19 cellular contexts compared by ENCODE assay signal in genomic region chr1:193707271-193708015, GRCh38.
DNase-seq lines count a peak whose midpoint lies in the region; ATAC-seq, FAIRE-seq and TF ChIP-seq lines count a peak whose summit lies in the region.
"Had no signal": no experiment of that assay in that cellular context is flagged by ENCODE, and none has a peak within 500 bp of the region (broad histone marks: within the 10 kb centered on the region; RNA-seq: fewer than 3 reads in every experiment).

No MANE protein-coding gene starts in this region.

- H2AFZ ChIP-seq in astrocyte (ENCODE audit: low read depth, low read length) (no peak overlapping the region), keratinocyte (ENCODE audit: control insufficient read depth, low read length) (no peak overlapping the region)

- no peaks in the 10 kb centered on the region for H3K79me2 ChIP-seq in astrocyte (ENCODE audit: insufficient read depth, low read length)
- H3K79me2 ChIP-seq in keratinocyte (ENCODE audit: control insufficient read depth, insufficient read depth, low read length), result no peaks in the 10 kb centered on the region

- peaks cover 7% of the 10 kb centered on the region for H3K4me1 Mint-ChIP-seq in astrocyte (ENCODE audit: low read depth, unreplicated experiment)
- H3K4me1 Mint-ChIP-seq: memory B cell had no signal

- H3K4me2 ChIP-seq in astrocyte (ENCODE audit: low read length) (peak overlapping the region; percentile 16), keratinocyte (ENCODE audit: control insufficient read depth, extremely low read depth, insufficient read depth, low read depth, low read length) (peak overlapping the region; percentile 51)
- H3K4me2 ChIP-seq: BLaER1 treated with 17β-estradiol and CSF1 and Interleukin-3, amounts not matched to agents 10 nM and 100 nM had no signal

- H3K27me3 Mint-ChIP-seq in astrocyte (ENCODE audit: low read depth, unreplicated experiment), result no peaks in the 10 kb centered on the region
- H3K27me3 Mint-ChIP-seq: activated CD4-positive, alpha-beta T cell treated with anti-CD3 and anti-CD28 coated beads, Interleukin-2, amount 10 ng/mL, durations not matched to agents 7 days and 5 days; brain had no signal

- H3K36me3 Mint-ChIP-seq in astrocyte (ENCODE audit: low read depth, unreplicated experiment), result no peaks in the 10 kb centered on the region
- H3K36me3 Mint-ChIP-seq: brain, memory B cell had no signal

- H3K27me3 ChIP-seq in astrocyte (ENCODE audit: insufficient read depth, low read length), result no peaks in the 10 kb centered on the region
- no peaks in the 10 kb centered on the region for H3K27me3 ChIP-seq in keratinocyte (ENCODE audit: control insufficient read depth, extremely low read depth, insufficient read depth, low read length)
- H3K27me3 ChIP-seq: BLaER1 treated with 17β-estradiol and CSF1 and Interleukin-3, amounts not matched to agents 10 nM and 100 nM had no signal

- H3K9me1 ChIP-seq in keratinocyte (ENCODE audit: control insufficient read depth, extremely low read depth, insufficient read depth, low read length), result no peaks in the 10 kb centered on the region

- H3K4me3 Mint-ChIP-seq in astrocyte (ENCODE audit: unreplicated experiment), result no peak overlapping the region
- H3K4me3 Mint-ChIP-seq: activated CD4-positive, alpha-beta T cell treated with anti-CD3 and anti-CD28 coated beads, Interleukin-2, amount 10 ng/mL, durations not matched to agents 7 days and 5 days; brain; memory B cell; T-helper 1 cell treated with Interleukin-12 subunit alpha and Interleukin-12 subunit beta and Interleukin-4 antibody, amounts not matched to agents 30 μg/mL and 1 μg/mL, for 36 hours had no signal

- no peak for ATAC-seq in GM18520 (IDR thresholded peaks at IDR 0.05; ENCODE audit: unreplicated experiment)
- ATAC-seq: Panc1 had no signal

- TF ChIP-seq CTCF in D721Med (IDR thresholded peaks at IDR 0.05; ENCODE audit: insufficient read depth, missing control alignments) (no peak), astrocyte (IDR thresholded peaks at IDR 0.05; ENCODE audit: insufficient read depth, low read depth, low read length) (no peak), keratinocyte (optimal IDR thresholded peaks at IDR 0.05 in 1 of 3, IDR thresholded peaks at IDR 0.05 in 1 of 3, conservative IDR thresholded peaks at IDR 0.05 in 1 of 3; ENCODE audit: extremely low read depth in 1 of 3, insufficient read depth in 2 of 3, low read length in 3 of 3) (no peak)

- no peak overlapping the region for H3K27ac Mint-ChIP-seq in astrocyte (ENCODE audit: unreplicated experiment)
- H3K27ac Mint-ChIP-seq: activated CD4-positive, alpha-beta T cell treated with anti-CD3 and anti-CD28 coated beads, Interleukin-2, amount 10 ng/mL, durations not matched to agents 7 days and 5 days; brain; memory B cell; T-helper 1 cell treated with Interleukin-12 subunit alpha and Interleukin-12 subunit beta and Interleukin-4 antibody, amounts not matched to agents 30 μg/mL and 1 μg/mL, for 36 hours had no signal

- dilution Hi-C loops in keratinocyte (cut with MboI; ENCODE audit: extremely low pct_ligation_motif_present, low sequenced_read_pairs), result no loop called here

- H3K9me3 ChIP-seq in astrocyte (ENCODE audit: insufficient read depth, low read depth, low read length), result no peaks in the 10 kb centered on the region
- H3K9me3 ChIP-seq in keratinocyte (ENCODE audit: control insufficient read depth, low read depth, low read length), result no peaks in the 10 kb centered on the region
- H3K9me3 ChIP-seq: BLaER1 treated with 17β-estradiol and CSF1 and Interleukin-3, amounts not matched to agents 10 nM and 100 nM had no signal

- H3K27ac ChIP-seq in astrocyte (ENCODE audit: low read depth, low read length) (no peak overlapping the region), keratinocyte (ENCODE audit: control insufficient read depth, insufficient read depth, low read length) (peak overlapping the region; percentile 77)
- H3K27ac ChIP-seq: BLaER1 treated with 17β-estradiol and CSF1 and Interleukin-3, amounts not matched to agents 10 nM and 100 nM had no signal

- no peak overlapping the region for H3K4me3 ChIP-seq in astrocyte (ENCODE audit: insufficient read depth, low read depth, low read length)
- H3K4me3 ChIP-seq in keratinocyte (ENCODE audit: control insufficient read depth in 2 of 3, extremely low read depth in 1 of 3, insufficient read depth in 2 of 3, low read depth in 1 of 3, low read length in 3 of 3), result no peak overlapping the region
- H3K4me3 ChIP-seq: BLaER1 treated with 17β-estradiol and CSF1 and Interleukin-3, amounts not matched to agents 10 nM and 100 nM had no signal

- H3K36me3 ChIP-seq in astrocyte (ENCODE audit: insufficient read depth, low read length) (no peaks in the 10 kb centered on the region), keratinocyte (ENCODE audit: control insufficient read depth in 2 of 2, extremely low read depth in 1 of 2, insufficient read depth in 2 of 2, low read length in 2 of 2) (no peaks in the 10 kb centered on the region)
- H3K36me3 ChIP-seq: BLaER1 treated with 17β-estradiol and CSF1 and Interleukin-3, amounts not matched to agents 10 nM and 100 nM had no signal

- H4K20me1 ChIP-seq in astrocyte (ENCODE audit: insufficient read depth, low read length) (no peaks in the 10 kb centered on the region), keratinocyte (ENCODE audit: control insufficient read depth, extremely low read depth, insufficient read depth, low read length) (no peaks in the 10 kb centered on the region)
- H4K20me1 ChIP-seq: BLaER1 treated with 17β-estradiol and CSF1 and Interleukin-3, amounts not matched to agents 10 nM and 100 nM had no signal

- no peak overlapping the region for H3K9ac ChIP-seq in astrocyte (ENCODE audit: low read length)
- H3K9ac ChIP-seq in keratinocyte (ENCODE audit: control insufficient read depth, extremely low read depth, insufficient read depth, low read length), result peak overlapping the region; percentile 39
- H3K9ac ChIP-seq: BLaER1 treated with 17β-estradiol and CSF1 and Interleukin-3, amounts not matched to agents 10 nM and 100 nM had no signal

- peak; percentile 85 for FAIRE-seq in D721Med (lab: Jason Lieb, UNC)
- no peak for FAIRE-seq in HTR-8/SVneo (lab: Jason Lieb, UNC)
- FAIRE-seq in astrocyte (lab: Jason Lieb, UNC), result no peak
- FAIRE-seq in keratinocyte (lab: Jason Lieb, UNC), result no peak
- FAIRE-seq: G401.6 had no signal

- DNase-seq in D721Med (ENCODE audit: insufficient read length, low spot score) (no peak), HTR-8/SVneo (ENCODE audit: insufficient read length, low spot score) (peak; percentile 14), astrocyte (ENCODE audit: low read depth) (peak; percentile 78), keratinocyte (ENCODE audit: low read depth, low spot score) (peak; percentile 33), anterior cingulate cortex (lab: John Stamatoyannopoulos, UW) (no peak), LoVo (ENCODE audit: low spot score) (no peak), hypothalamus (lab: John Stamatoyannopoulos, UW) (no peak)
- DNase-seq: activated CD4-positive, alpha-beta T cell treated with anti-CD3 and anti-CD28 coated beads, Interleukin-2, amount 10 ng/mL, durations not matched to agents 7 days and 5 days; activated T-cell treated with anti-CD3 and anti-CD28 coated beads, Interleukin-2, amount 50 U/mL, for 48 hours; effector CD8-positive, alpha-beta T cell; NCI-H2171 treated with DMSO at 0.1 percent for 48 hours; nucleus accumbens had no signal

- H3K4me1 ChIP-seq in astrocyte (ENCODE audit: insufficient read depth, low read length) (no peaks in the 10 kb centered on the region), keratinocyte (ENCODE audit: control insufficient read depth, extremely low read depth, insufficient read depth, low read length) (peaks cover 9% of the 10 kb centered on the region)
- H3K4me1 ChIP-seq: BLaER1 treated with 17β-estradiol and CSF1 and Interleukin-3, amounts not matched to agents 10 nM and 100 nM had no signal

- H3K9me3 Mint-ChIP-seq in astrocyte (ENCODE audit: unreplicated experiment), result no peaks in the 10 kb centered on the region
- H3K9me3 Mint-ChIP-seq: memory B cell had no signal

Comparison
In these comparisons a context has a peak if more than half of its experiments do, and no peak if none do; other contexts are left out.
1. DNase-seq: peak in HTR-8/SVneo (single experiment), astrocyte (single experiment) and keratinocyte (single experiment); none in D721Med (single experiment), anterior cingulate cortex (0 of 58), LoVo (single experiment) and hypothalamus (0 of 51).